1 cellular context compared by ENCODE assay signal in genomic region chr1:214050513-214051401, GRCh38.
TF ChIP-seq lines count a peak whose summit lies in the region.

No MANE protein-coding gene starts in this region.

TF ChIP-seq in HepG2, 621 proteins besides CTCF, POLR2A, EP300 and RAD21 (continued from another document and continues in another):
- peak; percentile 94; the same call in 1 of the 2 replicates for TF ChIP-seq ZBTB4 (CRISPR knock-in tag; IDR thresholded peaks at IDR 0.05; ENCODE audit: borderline replicate concordance)
- peak; percentile 97 for TF ChIP-seq HDAC2 (CRISPR knock-in tag; IDR thresholded peaks at IDR 0.05)
- TF ChIP-seq ZNF354B (CRISPR knock-in tag; IDR thresholded peaks at IDR 0.05): no peak
- 0 out of 2 replicates have a peak, but pooled peaks have one; percentile 27 for TF ChIP-seq ZFP62 (CRISPR knock-in tag; IDR thresholded peaks at IDR 0.05)
- peak; percentile 55 for TF ChIP-seq MIER2 (CRISPR knock-in tag; IDR thresholded peaks at IDR 0.05)
- TF ChIP-seq, protein P1, sequence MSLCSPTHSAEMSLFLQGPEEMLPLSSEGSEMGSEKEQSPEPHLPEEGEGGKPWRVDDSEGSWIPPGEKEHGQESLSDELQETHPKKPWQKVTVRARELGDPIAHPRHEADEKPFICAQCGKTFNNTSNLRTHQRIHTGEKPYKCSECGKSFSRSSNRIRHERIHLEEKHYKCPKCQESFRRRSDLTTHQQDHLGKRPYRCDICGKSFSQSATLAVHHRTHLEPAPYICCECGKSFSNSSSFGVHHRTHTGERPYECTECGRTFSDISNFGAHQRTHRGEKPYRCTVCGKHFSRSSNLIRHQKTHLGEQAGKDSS (CRISPR knock-in tag; IDR thresholded peaks at IDR 0.05; ENCODE audit: borderline replicate concordance, low read depth): peak; percentile 88; the same call in 1 of the 2 replicates
- 0 out of 2 replicates have a peak, but pooled peaks have one; percentile 34 for TF ChIP-seq SP140L (CRISPR knock-in tag; IDR thresholded peaks at IDR 0.05; ENCODE audit: borderline replicate concordance)
- TF ChIP-seq ZNF34 (CRISPR knock-in tag; IDR thresholded peaks at IDR 0.05; ENCODE audit: borderline replicate concordance): no peak
- no peak for TF ChIP-seq ZKSCAN1 (IDR thresholded peaks at IDR 0.05; ENCODE audit: low read length)
- peak; percentile 77 for TF ChIP-seq AKAP8 (CRISPR knock-in tag; IDR thresholded peaks at IDR 0.05)
- TF ChIP-seq ZNF639 (CRISPR knock-in tag; conservative IDR thresholded peaks at IDR 0.05): no peak
- TF ChIP-seq PATZ1 (CRISPR knock-in tag; IDR thresholded peaks at IDR 0.05): peak; percentile 65
- TF ChIP-seq GFI1 (CRISPR knock-in tag; IDR thresholded peaks at IDR 0.05; ENCODE audit: borderline replicate concordance): peak; percentile 99
- TF ChIP-seq NCOR1 (IDR thresholded peaks at IDR 0.05; ENCODE audit: borderline replicate concordance, low read length): peak; percentile 97
- TF ChIP-seq, protein P2, sequence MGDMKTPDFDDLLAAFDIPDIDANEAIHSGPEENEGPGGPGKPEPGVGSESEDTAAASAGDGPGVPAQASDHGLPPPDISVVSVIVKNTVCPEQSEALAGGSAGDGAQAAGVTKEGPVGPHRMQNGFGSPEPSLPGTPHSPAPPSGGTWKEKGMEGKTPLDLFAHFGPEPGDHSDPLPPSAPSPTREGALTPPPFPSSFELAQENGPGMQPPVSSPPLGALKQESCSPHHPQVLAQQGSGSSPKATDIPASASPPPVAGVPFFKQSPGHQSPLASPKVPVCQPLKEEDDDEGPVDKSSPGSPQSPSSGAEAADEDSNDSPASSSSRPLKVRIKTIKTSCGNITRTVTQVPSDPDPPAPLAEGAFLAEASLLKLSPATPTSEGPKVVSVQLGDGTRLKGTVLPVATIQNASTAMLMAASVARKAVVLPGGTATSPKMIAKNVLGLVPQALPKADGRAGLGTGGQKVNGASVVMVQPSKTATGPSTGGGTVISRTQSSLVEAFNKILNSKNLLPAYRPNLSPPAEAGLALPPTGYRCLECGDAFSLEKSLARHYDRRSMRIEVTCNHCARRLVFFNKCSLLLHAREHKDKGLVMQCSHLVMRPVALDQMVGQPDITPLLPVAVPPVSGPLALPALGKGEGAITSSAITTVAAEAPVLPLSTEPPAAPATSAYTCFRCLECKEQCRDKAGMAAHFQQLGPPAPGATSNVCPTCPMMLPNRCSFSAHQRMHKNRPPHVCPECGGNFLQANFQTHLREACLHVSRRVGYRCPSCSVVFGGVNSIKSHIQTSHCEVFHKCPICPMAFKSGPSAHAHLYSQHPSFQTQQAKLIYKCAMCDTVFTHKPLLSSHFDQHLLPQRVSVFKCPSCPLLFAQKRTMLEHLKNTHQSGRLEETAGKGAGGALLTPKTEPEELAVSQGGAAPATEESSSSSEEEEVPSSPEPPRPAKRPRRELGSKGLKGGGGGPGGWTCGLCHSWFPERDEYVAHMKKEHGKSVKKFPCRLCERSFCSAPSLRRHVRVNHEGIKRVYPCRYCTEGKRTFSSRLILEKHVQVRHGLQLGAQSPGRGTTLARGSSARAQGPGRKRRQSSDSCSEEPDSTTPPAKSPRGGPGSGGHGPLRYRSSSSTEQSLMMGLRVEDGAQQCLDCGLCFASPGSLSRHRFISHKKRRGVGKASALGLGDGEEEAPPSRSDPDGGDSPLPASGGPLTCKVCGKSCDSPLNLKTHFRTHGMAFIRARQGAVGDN (CRISPR knock-in tag; IDR thresholded peaks at IDR 0.05): peak; percentile 87
- TF ChIP-seq ZBTB1 (CRISPR knock-in tag; IDR thresholded peaks at IDR 0.05; ENCODE audit: borderline replicate concordance): no peak
- TF ChIP-seq ZNF569 (CRISPR knock-in tag; IDR thresholded peaks at IDR 0.05; ENCODE audit: borderline replicate concordance): no peak
- TF ChIP-seq HNF4A (CRISPR knock-in tag; IDR thresholded peaks at IDR 0.05): peak; percentile 97
- TF ChIP-seq ZHX2 (IDR thresholded peaks at IDR 0.05; ENCODE audit: low read depth): no peak
- no peak for TF ChIP-seq ZHX2 (CRISPR knock-in tag; IDR thresholded peaks at IDR 0.05; ENCODE audit: borderline replicate concordance)
- TF ChIP-seq ZNF407 (CRISPR knock-in tag; IDR thresholded peaks at IDR 0.05; ENCODE audit: not compliant biosample characterization): peak; percentile 50
- TF ChIP-seq TRIM24 (CRISPR knock-in tag; IDR thresholded peaks at IDR 0.05): peak; percentile 76
- TF ChIP-seq FLYWCH1 (CRISPR knock-in tag; IDR thresholded peaks at IDR 0.05): no peak
- peak; percentile 84 for TF ChIP-seq ESRRA (CRISPR knock-in tag; IDR thresholded peaks at IDR 0.05; ENCODE audit: low read depth)
- peak; percentile 85 for TF ChIP-seq ATF3 (CRISPR knock-in tag; IDR thresholded peaks at IDR 0.05)
- TF ChIP-seq ZNF644 (CRISPR knock-in tag; IDR thresholded peaks at IDR 0.05; ENCODE audit: low read depth): peak; percentile 86
